ENCODE assay signal across 8 cellular contexts in genomic region chr2:37648316-37649011, GRCh38. TPM values are rescaled to one million over a fixed set of nuclear protein-coding genes. Genes with fewer than 3 reads are reported as not detected.
DNase-seq lines count a peak whose midpoint lies in the region; ATAC-seq and TF ChIP-seq lines count a peak whose summit lies in the region.

No MANE protein-coding gene starts in this region.

- H3F3A ChIP-seq in SK-N-SH (replicated peaks; ENCODE audit: insufficient read depth) = peaks cover 80% of the 10 kb centered on the region

- no peak overlapping the region for H2AFZ ChIP-seq in SK-N-SH (ENCODE audit: low read depth)

- H3K27me3 ChIP-seq in SK-N-SH (ENCODE audit: insufficient read depth) = no peaks in the 10 kb centered on the region
- no peaks in the 10 kb centered on the region for H3K27me3 ChIP-seq in testis

- H3K27ac ChIP-seq in SK-N-SH (ENCODE audit: low read depth in 2 of 2, low read length in 1 of 2) = peak overlapping the region; percentile 11 to 68; a peak in 3 of 4 replicates
- no peak overlapping the region for H3K27ac ChIP-seq in testis

- 94% methylated on average over 9 of the region's 9 CpGs for WGBS in SK-N-SH (ENCODE audit: low lambda C conversion rate)
- WGBS in testis, 2 donors = 66 to 68% methylated on average over 9 of the region's 9 CpGs

- POLR2A ChIA-PET in SK-N-SH (lab: Yijun Ruan, JAX) = interaction anchor here (0.9 kb wide), 1 partner anchor 229 kb away, joined by 3 read pairs; no protein-coding TSS in a partner anchor

- TF ChIP-seq POLR2A in testis (IDR thresholded peaks at IDR 0.05) = no peak

- H3K9ac ChIP-seq in SK-N-SH = no peak overlapping the region

- DNase-seq in SK-N-SH = no peak
- DNase-seq in activated T-helper 9 cell treated with anti-CD3 and anti-CD28 coated beads, Interleukin-2, amount 50 U/mL, for 16 hours (ENCODE audit: low read depth) = peak; percentile 26
- DNase-seq in left colon = peak in 1 of 2 donors; percentile 41
- DNase-seq in testis = peak; percentile 20
- DNase-seq in cerebellar nuclear complex (lab: John Stamatoyannopoulos, UW) = no peak
- no peak for DNase-seq in NCI-H2029 (lab: John Stamatoyannopoulos, UW)

- TF ChIP-seq CTCF in SK-N-SH (IDR thresholded peaks at IDR 0.05) (peak; percentile 10; the same call in 1 of the 2 replicates), testis (IDR thresholded peaks at IDR 0.05) (no peak)

- peaks cover 75% of the 10 kb centered on the region in 2 experiments for H3K36me3 ChIP-seq in SK-N-SH (replicated peaks in 1 of 2; ENCODE audit: control insufficient read depth in 1 of 2, insufficient read depth in 2 of 2, low read length in 1 of 2)
- H3K36me3 ChIP-seq in testis (ENCODE audit: low read depth, missing control alignments) = no peaks in the 10 kb centered on the region

- CTCF ChIA-PET in SK-N-SH (lab: Yijun Ruan, JAX) = interaction anchor here (1.0 to 3.9 kb wide), 5 partner anchors 11 to 233 kb away, joined by 3 to 19 read pairs (median 6); no protein-coding TSS in a partner anchor

- peaks cover 100% of the 10 kb centered on the region for H3K79me2 ChIP-seq in SK-N-SH (ENCODE audit: insufficient read depth)

- ATAC-seq in SK-N-SH treated with all-trans-retinoic acid at 6 μM for 48 hours (no peak), left colon (peak; percentile 47), GM18498 (IDR thresholded peaks at IDR 0.05; ENCODE audit: unreplicated experiment) (no peak)

- peak in 1 of 2 experiments; percentile 29; a peak in 1 of 4 replicates for TF ChIP-seq EP300 in SK-N-SH (IDR thresholded peaks at IDR 0.05; ENCODE audit: borderline replicate concordance in 1 of 2, low read depth in 1 of 2, low read length in 1 of 2)

- intact Hi-C loops in left colon (cut with DNase I, micrococcal nuclease) = no loop called here
- intact Hi-C loops in testis (cut with DNase I; ENCODE audit: low total_unique reads) = no loop called here

- TF ChIP-seq RAD21 in SK-N-SH (IDR thresholded peaks at IDR 0.05; ENCODE audit: low read length) = no peak

- no peaks in the 10 kb centered on the region for H3K9me2 ChIP-seq in SK-N-SH

- no peaks in the 10 kb centered on the region for H3K9me3 ChIP-seq in SK-N-SH
- H3K9me3 ChIP-seq in testis = no peaks in the 10 kb centered on the region

- peaks cover 53% of the 10 kb centered on the region for H4K20me1 ChIP-seq in SK-N-SH (ENCODE audit: insufficient read depth)

- H3K4me1 ChIP-seq in SK-N-SH (ENCODE audit: control insufficient read depth in 1 of 2, insufficient read depth in 2 of 2, low read depth in 1 of 2, low read length in 1 of 2) (peaks cover 47 to 50% of the 10 kb centered on the region in 2 experiments), testis (peaks cover 12% of the 10 kb centered on the region)

- H3K4me2 ChIP-seq in SK-N-SH = no peak overlapping the region

- H3K4me3 ChIP-seq in SK-N-SH (ENCODE audit: low read depth in 2 of 2, low read length in 1 of 2) (no peak overlapping the region; a peak in 1 of 4 replicates), testis (no peak overlapping the region)

TF ChIP-seq in SK-N-SH, 30 proteins besides CTCF, POLR2A, EP300 and RAD21:
- TF ChIP-seq ELF1 (IDR thresholded peaks at IDR 0.05) = no peak
- peak; percentile 71; the same call in 1 of the 2 replicates for TF ChIP-seq REST (IDR thresholded peaks at IDR 0.05; ENCODE audit: low read depth, low read length)
- no peak for TF ChIP-seq FOXM1 (IDR thresholded peaks at IDR 0.05; ENCODE audit: low read depth)
- no peak for TF ChIP-seq EZH2phosphoT487 (IDR thresholded peaks at IDR 0.05; ENCODE audit: borderline replicate concordance, low read depth)
- TF ChIP-seq SIN3A (IDR thresholded peaks at IDR 0.05; ENCODE audit: borderline replicate concordance, low read depth, low read length) = no peak
- TF ChIP-seq, protein P1, sequence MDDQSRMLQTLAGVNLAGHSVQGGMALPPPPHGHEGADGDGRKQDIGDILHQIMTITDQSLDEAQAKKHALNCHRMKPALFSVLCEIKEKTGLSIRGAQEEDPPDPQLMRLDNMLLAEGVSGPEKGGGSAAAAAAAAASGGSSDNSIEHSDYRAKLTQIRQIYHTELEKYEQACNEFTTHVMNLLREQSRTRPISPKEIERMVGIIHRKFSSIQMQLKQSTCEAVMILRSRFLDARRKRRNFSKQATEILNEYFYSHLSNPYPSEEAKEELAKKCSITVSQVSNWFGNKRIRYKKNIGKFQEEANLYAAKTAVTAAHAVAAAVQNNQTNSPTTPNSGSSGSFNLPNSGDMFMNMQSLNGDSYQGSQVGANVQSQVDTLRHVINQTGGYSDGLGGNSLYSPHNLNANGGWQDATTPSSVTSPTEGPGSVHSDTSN (IDR thresholded peaks at IDR 0.05) = no peak
- 0 out of 2 replicates have a peak, but pooled peaks have one; percentile 32 for TF ChIP-seq MXI1 (IDR thresholded peaks at IDR 0.05; ENCODE audit: low read depth, low read length)

TF ChIP-seq in SK-N-SH treated with all-trans-retinoic acid at 6 μM for 48 hours, 23 proteins besides CTCF, POLR2A, EP300 and RAD21:
- TF ChIP-seq ZNF565 (CRISPR knock-in tag; conservative IDR thresholded peaks at IDR 0.05; ENCODE audit: low read depth) (no peak), SNAI2 (CRISPR knock-in tag; IDR thresholded peaks at IDR 0.05) (no peak), ISL1 (CRISPR knock-in tag; IDR thresholded peaks at IDR 0.05) (no peak), CSRNP3 (CRISPR knock-in tag; IDR thresholded peaks at IDR 0.05) (no peak)
- TF ChIP-seq, protein P2, sequence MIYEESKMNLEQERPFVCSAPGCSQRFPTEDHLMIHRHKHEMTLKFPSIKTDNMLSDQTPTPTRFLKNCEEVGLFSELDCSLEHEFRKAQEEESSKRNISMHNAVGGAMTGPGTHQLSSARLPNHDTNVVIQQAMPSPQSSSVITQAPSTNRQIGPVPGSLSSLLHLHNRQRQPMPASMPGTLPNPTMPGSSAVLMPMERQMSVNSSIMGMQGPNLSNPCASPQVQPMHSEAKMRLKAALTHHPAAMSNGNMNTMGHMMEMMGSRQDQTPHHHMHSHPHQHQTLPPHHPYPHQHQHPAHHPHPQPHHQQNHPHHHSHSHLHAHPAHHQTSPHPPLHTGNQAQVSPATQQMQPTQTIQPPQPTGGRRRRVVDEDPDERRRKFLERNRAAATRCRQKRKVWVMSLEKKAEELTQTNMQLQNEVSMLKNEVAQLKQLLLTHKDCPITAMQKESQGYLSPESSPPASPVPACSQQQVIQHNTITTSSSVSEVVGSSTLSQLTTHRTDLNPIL (CRISPR knock-in tag; IDR thresholded peaks at IDR 0.05; ENCODE audit: low read depth) = no peak

RNA-seq across cellular contexts. Expression of gene CDC42EP3, which starts 23.0 kb away (rescaled TPM):
- 87.5 and 105 TPM in 2 replicates for polyA plus RNA-seq in SK-N-SH (2012; rRNA removed)
- polyA plus RNA-seq in SK-N-SH (2012; cell fraction: cytosol; rRNA removed) = 92.7 and 103 TPM in 2 replicates
- polyA plus RNA-seq in SK-N-SH (2012; cell fraction: nucleus; rRNA removed) = 70.1 and 83.8 TPM in 2 replicates
- total RNA-seq in left colon = 10 to 100 TPM; 19.5 to 46.7 TPM
- total RNA-seq in testis = 10 to 100 TPM; 44.3 to 50.6 TPM
- polyA plus RNA-seq in testis (ENCODE audit: insufficient read depth, low read depth, low replicate concordance) = 107 TPM

Comparison
In these comparisons a context has a peak if more than half of its experiments do, and no peak if none do; other contexts are left out.
1. DNase-seq: peak in activated T-helper 9 cell treated with anti-CD3 and anti-CD28 coated beads, Interleukin-2, amount 50 U/mL, for 16 hours (single experiment) and testis (single experiment); none in SK-N-SH (single experiment), cerebellar nuclear complex (0 of 2) and NCI-H2029 (single experiment).
2. H3K27ac ChIP-seq: peak in SK-N-SH (2 of 2); none in testis (0 of 2).